ENCODE assay signal across 19 cellular contexts in the genomic region with DNA sequence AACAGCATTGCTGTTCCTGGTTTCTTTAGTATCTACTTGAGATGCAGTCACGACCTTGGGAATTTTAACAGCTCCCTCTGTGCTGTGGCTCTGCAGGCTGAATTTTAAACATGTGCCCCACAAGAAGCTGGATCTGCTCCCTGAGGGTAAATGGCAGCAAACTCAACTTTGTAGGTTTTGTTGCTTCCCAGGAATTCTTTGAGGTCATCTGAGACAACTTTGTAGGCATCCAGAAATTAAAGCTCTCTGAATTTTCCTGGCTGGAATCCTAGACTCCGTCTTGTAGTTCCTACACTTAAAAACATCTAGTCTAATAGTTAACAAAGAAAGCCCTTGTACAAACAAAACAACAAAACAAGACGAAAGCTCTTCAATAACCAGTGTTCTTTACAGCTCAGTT.
DNase-seq lines count a peak whose midpoint lies in the region; ATAC-seq and TF ChIP-seq lines count a peak whose summit lies in the region.
"Had no signal": no experiment of that assay in that cellular context is flagged by ENCODE, and none has a peak within 500 bp of the region (broad histone marks: within the 10 kb centered on the region; RNA-seq: fewer than 3 reads in every experiment).

No MANE protein-coding gene starts in this region.

- H2AK5ac ChIP-seq in mesendoderm (ENCODE audit: low read length), result no peak overlapping the region

- no peak overlapping the region for H3K4me2 ChIP-seq in mesendoderm (ENCODE audit: low read length)

- no peak overlapping the region for H3K56ac ChIP-seq in mesendoderm (ENCODE audit: low read length)

- H3K4me1 ChIP-seq in HEK293 (ENCODE audit: control insufficient read depth, insufficient read depth, low read length) (no peaks in the 10 kb centered on the region), mesendoderm (ENCODE audit: control insufficient read depth, low read depth, low read length) (no peaks in the 10 kb centered on the region)
- H3K4me1 ChIP-seq: lower lobe of right lung had no signal

- peaks cover 0 to 13% of the 10 kb centered on the region in 2 experiments; a peak in 1 of 3 replicates for H3K36me3 ChIP-seq in HEK293 (ENCODE audit: control insufficient read depth in 2 of 2, insufficient read depth in 1 of 2, low read length in 2 of 2)
- H3K36me3 ChIP-seq in mesendoderm (ENCODE audit: control insufficient read depth, insufficient read depth, low read length), result no peaks in the 10 kb centered on the region

- H3K79me1 ChIP-seq in mesendoderm (ENCODE audit: low read length), result peaks cover 8% of the 10 kb centered on the region

- no CpG with 5 or more reads among the region's 3 CpGs for WGBS in mesendoderm (ENCODE audit: extremely low coverage, insufficient coverage, low lambda C conversion rate)

- no peaks in the 10 kb centered on the region for H3K27me3 ChIP-seq in mesendoderm (ENCODE audit: insufficient read depth, low read length, poor library complexity)
- H3K27me3 ChIP-seq: gastroesophageal sphincter had no signal

- no peak overlapping the region for H3K18ac ChIP-seq in mesendoderm (ENCODE audit: low read length)

- ATAC-seq in GM18511 (IDR thresholded peaks at IDR 0.05; ENCODE audit: unreplicated experiment), result no peak
- no peak for ATAC-seq in GM21447 (IDR thresholded peaks at IDR 0.05; ENCODE audit: unreplicated experiment)
- ATAC-seq in GM21576 (IDR thresholded peaks at IDR 0.05; ENCODE audit: unreplicated experiment), result no peak
- ATAC-seq: gastroesophageal sphincter; lower lobe of right lung; naive thymus-derived CD8-positive, alpha-beta T cell; stimulated activated naive B cell treated with anti-CD40 and anti-IgM and Interleukin-4, amounts not matched to agents 10 μg/mL and 1 μg/mL and 100 μg/mL, for 72 hours had no signal

- H2BK5ac ChIP-seq in mesendoderm (ENCODE audit: low read length), result no peak overlapping the region

- no peak overlapping the region for H3K27ac ChIP-seq in HEK293 (ENCODE audit: extremely low read depth, low read depth, low read length)
- no peak overlapping the region for H3K27ac ChIP-seq in mesendoderm (ENCODE audit: low read depth, low read length)
- H3K27ac ChIP-seq: gastroesophageal sphincter, lower lobe of right lung had no signal

- H3K4ac ChIP-seq in mesendoderm (ENCODE audit: low read depth, low read length), result no peak overlapping the region

- H2BK15ac ChIP-seq in mesendoderm (replicated peaks; ENCODE audit: low read depth), result no peak overlapping the region

- H3K9ac ChIP-seq in mesendoderm (ENCODE audit: low read length), result no peak overlapping the region

- CTCF ChIA-PET in HEK293 (lab: Yijun Ruan, JAX), result no interaction called here

- H3K79me2 ChIP-seq in mesendoderm (ENCODE audit: control insufficient read depth, insufficient read depth, low read length), result peaks cover 2% of the 10 kb centered on the region

- H3K4me3 ChIP-seq in HEK293 (ENCODE audit: low read depth, low read length) (no peak overlapping the region), mesendoderm (ENCODE audit: low read length) (no peak overlapping the region)
- H3K4me3 ChIP-seq: gastroesophageal sphincter, lower lobe of right lung had no signal

- H3K9me3 ChIP-seq in HEK293 (ENCODE audit: control insufficient read depth, insufficient read depth, low read depth, low read length), result no peaks in the 10 kb centered on the region
- H3K9me3 ChIP-seq: gastroesophageal sphincter, lower lobe of right lung had no signal

- peak; percentile 53 for DNase-seq in epidermal melanocyte (ENCODE audit: insufficient read length, low spot score)
- DNase-seq in mesendoderm, result peak; percentile 25
- no peak for DNase-seq in NCI-H1694 treated with DMSO at 0.1 percent for 48 hours (lab: John Stamatoyannopoulos, UW)
- DNase-seq: amniotic stem cell; CD4-positive, alpha-beta memory T cell; effector memory CD4-positive, alpha-beta T cell; lower lobe of right lung; MM.1S; naive thymus-derived CD8-positive, alpha-beta T cell; NCI-H1930; NCI-H510A treated with DMSO at 0.1 percent for 48 hours; SHP77; stimulated activated naive B cell treated with anti-CD40 and anti-IgM and Interleukin-4, amounts not matched to agents 10 μg/mL and 1 μg/mL and 100 μg/mL, for 72 hours; T-helper 2 cell had no signal

- POLR2A ChIA-PET in HEK293 (lab: Yijun Ruan, JAX), result no interaction called here

- no peak overlapping the region for H4K5ac ChIP-seq in mesendoderm (ENCODE audit: low read length)

- no peak overlapping the region for H4K8ac ChIP-seq in mesendoderm (ENCODE audit: low read depth, low read length)

- H2BK120ac ChIP-seq in mesendoderm (ENCODE audit: low read depth, low read length), result peak overlapping the region; percentile 39

- H3K23ac ChIP-seq in mesendoderm (ENCODE audit: low read length), result no peak overlapping the region

- no peak for TF ChIP-seq CTCF in HEK293 (tag by site-specific recombination; IDR thresholded peaks at IDR 0.05)

TF ChIP-seq in HEK293, 187 proteins besides CTCF, POLR2A, EP300 and RAD21:
- no peak for TF ChIP-seq ZNF248 (tag by site-specific recombination; IDR thresholded peaks at IDR 0.05)
- TF ChIP-seq, protein P1, sequence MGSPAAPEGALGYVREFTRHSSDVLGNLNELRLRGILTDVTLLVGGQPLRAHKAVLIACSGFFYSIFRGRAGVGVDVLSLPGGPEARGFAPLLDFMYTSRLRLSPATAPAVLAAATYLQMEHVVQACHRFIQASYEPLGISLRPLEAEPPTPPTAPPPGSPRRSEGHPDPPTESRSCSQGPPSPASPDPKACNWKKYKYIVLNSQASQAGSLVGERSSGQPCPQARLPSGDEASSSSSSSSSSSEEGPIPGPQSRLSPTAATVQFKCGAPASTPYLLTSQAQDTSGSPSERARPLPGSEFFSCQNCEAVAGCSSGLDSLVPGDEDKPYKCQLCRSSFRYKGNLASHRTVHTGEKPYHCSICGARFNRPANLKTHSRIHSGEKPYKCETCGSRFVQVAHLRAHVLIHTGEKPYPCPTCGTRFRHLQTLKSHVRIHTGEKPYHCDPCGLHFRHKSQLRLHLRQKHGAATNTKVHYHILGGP (tag by site-specific recombination; IDR thresholded peaks at IDR 0.05), result peak; percentile 74; the same call in 1 of the 2 replicates
